Comparison of ENCODE assay signal across 1 cellular context in genomic region chr1:2443285-2444137, GRCh38.
TF ChIP-seq lines count a peak whose summit lies in the region.

No MANE protein-coding gene starts in this region.

TF ChIP-seq in GM12878, 131 proteins besides CTCF, POLR2A, EP300 and RAD21:
- TF ChIP-seq SMC3 (IDR thresholded peaks at IDR 0.05; ENCODE audit: borderline replicate concordance, low read length) (peak; percentile 16; the same call in 1 of the 2 replicates), NR2F1 (conservative IDR thresholded peaks at IDR 0.05) (no peak)
